Comparison of ENCODE assay signal across 8 cellular contexts in genomic region chr3:167380004-167380689, GRCh38. TPM values are rescaled to one million over a fixed set of nuclear protein-coding genes. Genes with fewer than 3 reads are reported as not detected.
DNase-seq lines count a peak whose midpoint lies in the region; FAIRE-seq and TF ChIP-seq lines count a peak whose summit lies in the region.

TSS of gene ZBBX (minus strand) at chr3:167380297. CDS start at chr3:167372901, 7,396 bp downstream.

- FAIRE-seq in frontal cortex (lab: Jason Lieb, UNC) = no peak

- H2BK15ac ChIP-seq in H9 (ENCODE audit: low read depth, low read length) (no peak within 1 kb of the TSS), neuronal stem cell (ENCODE audit: low read length) (no peak within 1 kb of the TSS)

- peak within 1 kb of the TSS; percentile 39 for H3K4me2 ChIP-seq in H9 (ENCODE audit: insufficient read depth, insufficient read length, low read length)
- H3K4me2 ChIP-seq in Loucy (ENCODE audit: low read depth, low read length, poor library complexity, severe bottlenecking) = peak within 1 kb of the TSS; percentile 56
- peak within 1 kb of the TSS; percentile 38 for H3K4me2 ChIP-seq in neuronal stem cell (ENCODE audit: insufficient read depth, low read length, poor library complexity, severe bottlenecking)

- H3K56ac ChIP-seq in H9 (ENCODE audit: insufficient read length, low read depth, low read length) = no peak within 1 kb of the TSS

- H3K9me3 ChIP-seq in H9 (ENCODE audit: control insufficient read depth, low read depth, low read length) (no peaks in the 10 kb centered on the region), Loucy (ENCODE audit: insufficient read depth, low read depth, low read length) (no peaks in the 10 kb centered on the region), neuronal stem cell (replicated peaks in 1 of 2; ENCODE audit: control insufficient read depth in 2 of 2, insufficient read depth in 1 of 2, low read depth in 1 of 2, low read length in 2 of 2) (no peaks in the 10 kb centered on the region), subcutaneous abdominal adipose tissue (ENCODE audit: control insufficient read depth in 5 of 5, low read length in 5 of 5) (no peaks in the 10 kb centered on the region)

- H3K9me3 Mint-ChIP-seq in H9 = no peaks in the 10 kb centered on the region

- no peak within 1 kb of the TSS for H4K5ac ChIP-seq in H9 (ENCODE audit: insufficient read length, low read depth, low read length)

- WGBS in H9 (ENCODE audit: extremely low coverage, insufficient read length, low lambda C conversion rate) = no CpG with 5 or more reads among the region's 28 CpGs
- WGBS in neuronal stem cell (ENCODE audit: extremely low coverage in 2 of 2, insufficient read length in 2 of 2, insufficient replicate concordance in 1 of 2), 2 donors = no CpG with 5 or more reads among the region's 28 CpGs

- H3K4me3 Mint-ChIP-seq in H9 = peak within 1 kb of the TSS; percentile 78 to 83

- H2BK20ac ChIP-seq in H9 (ENCODE audit: low read depth, low read length, poor library complexity, severe bottlenecking) = no peak within 1 kb of the TSS

- peaks cover 5 to 9% of the 10 kb centered on the region in 2 experiments; a peak in 3 of 4 replicates for H3K4me1 Mint-ChIP-seq in H9

- no peak within 1 kb of the TSS for H2AK5ac ChIP-seq in H9 (ENCODE audit: insufficient read length, low read length)
- no peak within 1 kb of the TSS for H2AK5ac ChIP-seq in neuronal stem cell (ENCODE audit: low read depth, low read length)

- H3F3A ChIP-seq in Loucy (ENCODE audit: low read depth) = no peaks in the 10 kb centered on the region

- H3T11ph ChIP-seq in H9 (ENCODE audit: low read length) = no peak within 1 kb of the TSS

- H4K8ac ChIP-seq in H9 (replicated peaks; ENCODE audit: insufficient read length, low read depth, low read length) = no peak within 1 kb of the TSS
- H4K8ac ChIP-seq in neuronal stem cell (ENCODE audit: low read depth, low read length) = no peak within 1 kb of the TSS

- no peak within 1 kb of the TSS for H3K27ac ChIP-seq in H9 (ENCODE audit: insufficient read length, low read depth, low read length)
- H3K27ac ChIP-seq in neuronal stem cell (replicated peaks; ENCODE audit: low read length) = no peak within 1 kb of the TSS
- H3K27ac ChIP-seq in subcutaneous abdominal adipose tissue (ENCODE audit: low read depth, low read length) = no peak within 1 kb of the TSS

- H3K18ac ChIP-seq in H9 (ENCODE audit: insufficient read length, low read depth, low read length) = no peak within 1 kb of the TSS
- peak within 1 kb of the TSS; percentile 3 for H3K18ac ChIP-seq in neuronal stem cell (ENCODE audit: low read length)

- H3K27ac Mint-ChIP-seq in H9 = peak within 1 kb of the TSS in 2 of 3 experiments; percentile 40 to 83; a peak in 3 of 7 replicates

- H3K23ac ChIP-seq in H9 (ENCODE audit: insufficient read length, low read depth, low read length) (no peak within 1 kb of the TSS), neuronal stem cell (ENCODE audit: low read depth, low read length, poor library complexity) (no peak within 1 kb of the TSS)

- no peak within 1 kb of the TSS for H2BK12ac ChIP-seq in H9 (ENCODE audit: insufficient read length, low read depth, low read length)
- no peak within 1 kb of the TSS for H2BK12ac ChIP-seq in neuronal stem cell (ENCODE audit: low read length)

- H3K14ac ChIP-seq in H9 (ENCODE audit: insufficient read depth, low read length) = no peak within 1 kb of the TSS
- no peak within 1 kb of the TSS for H3K14ac ChIP-seq in neuronal stem cell (ENCODE audit: low read length)

- H3K4me1 ChIP-seq in H9 (ENCODE audit: insufficient read depth, low read length) = no peaks in the 10 kb centered on the region
- no peaks in the 10 kb centered on the region for H3K4me1 ChIP-seq in Loucy (ENCODE audit: insufficient read depth, low read length, poor library complexity, severe bottlenecking)
- peaks cover 0 to 1% of the 10 kb centered on the region in 2 donors for H3K4me1 ChIP-seq in neuronal stem cell (ENCODE audit: control insufficient read depth in 2 of 2, insufficient read depth in 1 of 2, low read depth in 1 of 2, low read length in 2 of 2)
- H3K4me1 ChIP-seq in subcutaneous abdominal adipose tissue (ENCODE audit: control insufficient read depth in 5 of 5, insufficient read depth in 5 of 5, low read length in 5 of 5) = peaks cover 0 to 11% (median 9%) of the 10 kb centered on the region in 5 donors

- H3K36me3 ChIP-seq in Loucy (ENCODE audit: insufficient read depth, low read length) (no peaks in the 10 kb centered on the region), neuronal stem cell (replicated peaks in 1 of 2; ENCODE audit: control insufficient read depth in 2 of 2, insufficient read depth in 2 of 2, low read length in 2 of 2) (no peaks in the 10 kb centered on the region), subcutaneous abdominal adipose tissue (ENCODE audit: control insufficient read depth in 5 of 5, insufficient read depth in 5 of 5, low read length in 5 of 5) (no peaks in the 10 kb centered on the region)

- H4K91ac ChIP-seq in H9 (ENCODE audit: insufficient read length, low read depth, low read length) (no peak within 1 kb of the TSS), neuronal stem cell (ENCODE audit: low read depth, low read length, poor library complexity) (no peak within 1 kb of the TSS)

- H3K27me3 Mint-ChIP-seq in H9 (ENCODE audit: low read depth) = peaks cover 1% of the 10 kb centered on the region; the same call in 1 of the 2 replicates

- H2AFZ ChIP-seq in H9 (ENCODE audit: low read length) (no peak within 1 kb of the TSS), Loucy (ENCODE audit: low read length) (peak within 1 kb of the TSS; percentile 43), neuronal stem cell (ENCODE audit: low read length) (peak within 1 kb of the TSS; percentile 90)

- no peaks in the 10 kb centered on the region for H3K9me2 ChIP-seq in Loucy (replicated peaks; ENCODE audit: low read depth, low read length)

- H3K79me1 ChIP-seq in H9 (ENCODE audit: insufficient read depth, low read depth, low read length, poor library complexity, severe bottlenecking) (no peaks in the 10 kb centered on the region), neuronal stem cell (ENCODE audit: low read depth, low read length) (no peaks in the 10 kb centered on the region)

- H3K4me3 ChIP-seq in Loucy (ENCODE audit: low read length, poor library complexity, severe bottlenecking) (peak within 1 kb of the TSS; percentile 58), neuronal stem cell (ENCODE audit: low read length in 2 of 2) (peak within 1 kb of the TSS; percentile 60 to 83), subcutaneous abdominal adipose tissue (ENCODE audit: low read depth in 1 of 5, low read length in 5 of 5) (peak within 1 kb of the TSS; percentile 40 to 70 (median 65))

- H3K9ac ChIP-seq in H9 (ENCODE audit: extremely low read depth, insufficient read length, low read length) (peak within 1 kb of the TSS; percentile 7), Loucy (ENCODE audit: low read depth, low read length, poor library complexity, severe bottlenecking) (no peak within 1 kb of the TSS), neuronal stem cell (ENCODE audit: low read depth, low read length, poor library complexity) (no peak within 1 kb of the TSS), subcutaneous abdominal adipose tissue (ENCODE audit: low read length in 5 of 5) (peak within 1 kb of the TSS in 1 of 5 donors; percentile 46)

- TF ChIP-seq CTCF in H9 (conservative IDR thresholded peaks at IDR 0.05) (peak; percentile 88), Loucy (conservative IDR thresholded peaks at IDR 0.05; ENCODE audit: low read length) (peak; percentile 93)

- H3K4ac ChIP-seq in H9 (ENCODE audit: low read depth, low read length) (no peak within 1 kb of the TSS), neuronal stem cell (ENCODE audit: low read length) (no peak within 1 kb of the TSS)

- H4K20me1 ChIP-seq in H9 (ENCODE audit: control insufficient read depth, insufficient read depth, insufficient read length) = no peaks in the 10 kb centered on the region
- H4K20me1 ChIP-seq in Loucy (ENCODE audit: insufficient read depth, low read length, poor library complexity, severe bottlenecking) = no peaks in the 10 kb centered on the region

- H3K27me3 ChIP-seq in H9 (ENCODE audit: insufficient read depth, low read length) (no peaks in the 10 kb centered on the region), Loucy (ENCODE audit: insufficient read depth, low read length, poor library complexity, severe bottlenecking) (no peaks in the 10 kb centered on the region), neuronal stem cell (ENCODE audit: control insufficient read depth in 3 of 3, insufficient read depth in 3 of 3, low read depth in 1 of 3, low read length in 3 of 3) (no peaks in the 10 kb centered on the region), subcutaneous abdominal adipose tissue (ENCODE audit: control insufficient read depth in 5 of 5, insufficient read depth in 4 of 5, low read length in 5 of 5) (no peaks in the 10 kb centered on the region)

- H3K36me3 Mint-ChIP-seq in H9 (ENCODE audit: insufficient read depth in 1 of 3, low read depth in 3 of 3) = no peaks in the 10 kb centered on the region

- peak; percentile 63 for DNase-seq in EH (ENCODE audit: low read depth)
- DNase-seq in H9 = peak; percentile 98
- DNase-seq in SHP77 (lab: John Stamatoyannopoulos, UW) = peak; percentile 75 to 79
- peak; percentile 92 for DNase-seq in activated effector memory CD4-positive, alpha-beta T cell treated with anti-CD3 and anti-CD28 coated beads, Interleukin-2, amount 50 U/mL, for 16 hours
- peak; percentile 8 to 48 for DNase-seq in frontal cortex (ENCODE audit: low spot score in 2 of 2)
- peak; percentile 93 for DNase-seq in neuronal stem cell (ENCODE audit: low spot score)

- no peaks in the 10 kb centered on the region for H3K79me2 ChIP-seq in H9 (ENCODE audit: insufficient read depth, low read length)
- no peaks in the 10 kb centered on the region for H3K79me2 ChIP-seq in Loucy (ENCODE audit: insufficient read depth, low read length)

- H2BK120ac ChIP-seq in H9 (ENCODE audit: low read depth, low read length, poor library complexity, severe bottlenecking) (no peak within 1 kb of the TSS), neuronal stem cell (ENCODE audit: low read depth, low read length) (no peak within 1 kb of the TSS)

- H2BK5ac ChIP-seq in H9 (ENCODE audit: insufficient read length, low read length) (no peak within 1 kb of the TSS), neuronal stem cell (ENCODE audit: low read length) (no peak within 1 kb of the TSS)

- H3K23me2 ChIP-seq in H9 (ENCODE audit: insufficient read length, low read depth, low read length, poor library complexity, severe bottlenecking) = no peaks in the 10 kb centered on the region

RNA-seq across cellular contexts. Expression of gene ZBBX, which starts in this region (rescaled TPM):
- total RNA-seq in H9 (2021) = 1.6 and 2.4 TPM in 2 replicates
- total RNA-seq in frontal cortex = 4.9 TPM
- 3.5 TPM for polyA plus RNA-seq in neuronal stem cell (2013, experiment 1 of 2)
- 3.0 TPM for polyA plus RNA-seq in neuronal stem cell (2013, experiment 2 of 2)

Comparison
In these comparisons a context has a peak if more than half of its experiments do, and no peak if none do; other contexts are left out.
1. DNase-seq: peak in every context shown above with its lines; median percentile 98 in H9; 93 in neuronal stem cell; 92 in activated effector memory CD4-positive, alpha-beta T cell treated with anti-CD3 and anti-CD28 coated beads, Interleukin-2, amount 50 U/mL, for 16 hours; 77 in SHP77; 63 in EH; 28 in frontal cortex.